In the genomic region with DNA sequence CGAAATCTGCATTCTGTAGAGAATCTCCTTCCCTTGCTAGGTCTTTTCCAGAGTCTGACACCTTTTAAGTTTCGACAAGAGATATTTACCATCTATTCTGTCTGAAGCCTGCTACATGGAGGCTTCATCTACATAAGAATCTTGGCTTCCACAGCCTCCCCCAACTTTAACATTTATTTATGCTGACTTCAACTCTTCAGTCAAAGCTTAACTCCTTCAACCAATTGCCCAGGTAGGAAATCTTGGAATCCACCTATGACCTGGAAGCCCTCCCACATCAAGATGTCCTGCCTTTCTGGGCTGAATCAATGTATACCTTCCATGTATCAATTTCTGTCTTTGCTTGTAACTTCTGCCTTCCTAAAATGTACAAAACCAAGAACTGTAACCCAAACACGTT, we compare ENCODE assay signal across 2 cellular contexts.
TF ChIP-seq lines count a peak whose summit lies in the region.

No MANE protein-coding gene starts in this region.

TF ChIP-seq in GM23338, 12 proteins besides CTCF, POLR2A, EP300 and RAD21:
- TF ChIP-seq ZNF114 (CRISPR knock-in tag; IDR thresholded peaks at IDR 0.05) = no peak
- TF ChIP-seq, protein P1, sequence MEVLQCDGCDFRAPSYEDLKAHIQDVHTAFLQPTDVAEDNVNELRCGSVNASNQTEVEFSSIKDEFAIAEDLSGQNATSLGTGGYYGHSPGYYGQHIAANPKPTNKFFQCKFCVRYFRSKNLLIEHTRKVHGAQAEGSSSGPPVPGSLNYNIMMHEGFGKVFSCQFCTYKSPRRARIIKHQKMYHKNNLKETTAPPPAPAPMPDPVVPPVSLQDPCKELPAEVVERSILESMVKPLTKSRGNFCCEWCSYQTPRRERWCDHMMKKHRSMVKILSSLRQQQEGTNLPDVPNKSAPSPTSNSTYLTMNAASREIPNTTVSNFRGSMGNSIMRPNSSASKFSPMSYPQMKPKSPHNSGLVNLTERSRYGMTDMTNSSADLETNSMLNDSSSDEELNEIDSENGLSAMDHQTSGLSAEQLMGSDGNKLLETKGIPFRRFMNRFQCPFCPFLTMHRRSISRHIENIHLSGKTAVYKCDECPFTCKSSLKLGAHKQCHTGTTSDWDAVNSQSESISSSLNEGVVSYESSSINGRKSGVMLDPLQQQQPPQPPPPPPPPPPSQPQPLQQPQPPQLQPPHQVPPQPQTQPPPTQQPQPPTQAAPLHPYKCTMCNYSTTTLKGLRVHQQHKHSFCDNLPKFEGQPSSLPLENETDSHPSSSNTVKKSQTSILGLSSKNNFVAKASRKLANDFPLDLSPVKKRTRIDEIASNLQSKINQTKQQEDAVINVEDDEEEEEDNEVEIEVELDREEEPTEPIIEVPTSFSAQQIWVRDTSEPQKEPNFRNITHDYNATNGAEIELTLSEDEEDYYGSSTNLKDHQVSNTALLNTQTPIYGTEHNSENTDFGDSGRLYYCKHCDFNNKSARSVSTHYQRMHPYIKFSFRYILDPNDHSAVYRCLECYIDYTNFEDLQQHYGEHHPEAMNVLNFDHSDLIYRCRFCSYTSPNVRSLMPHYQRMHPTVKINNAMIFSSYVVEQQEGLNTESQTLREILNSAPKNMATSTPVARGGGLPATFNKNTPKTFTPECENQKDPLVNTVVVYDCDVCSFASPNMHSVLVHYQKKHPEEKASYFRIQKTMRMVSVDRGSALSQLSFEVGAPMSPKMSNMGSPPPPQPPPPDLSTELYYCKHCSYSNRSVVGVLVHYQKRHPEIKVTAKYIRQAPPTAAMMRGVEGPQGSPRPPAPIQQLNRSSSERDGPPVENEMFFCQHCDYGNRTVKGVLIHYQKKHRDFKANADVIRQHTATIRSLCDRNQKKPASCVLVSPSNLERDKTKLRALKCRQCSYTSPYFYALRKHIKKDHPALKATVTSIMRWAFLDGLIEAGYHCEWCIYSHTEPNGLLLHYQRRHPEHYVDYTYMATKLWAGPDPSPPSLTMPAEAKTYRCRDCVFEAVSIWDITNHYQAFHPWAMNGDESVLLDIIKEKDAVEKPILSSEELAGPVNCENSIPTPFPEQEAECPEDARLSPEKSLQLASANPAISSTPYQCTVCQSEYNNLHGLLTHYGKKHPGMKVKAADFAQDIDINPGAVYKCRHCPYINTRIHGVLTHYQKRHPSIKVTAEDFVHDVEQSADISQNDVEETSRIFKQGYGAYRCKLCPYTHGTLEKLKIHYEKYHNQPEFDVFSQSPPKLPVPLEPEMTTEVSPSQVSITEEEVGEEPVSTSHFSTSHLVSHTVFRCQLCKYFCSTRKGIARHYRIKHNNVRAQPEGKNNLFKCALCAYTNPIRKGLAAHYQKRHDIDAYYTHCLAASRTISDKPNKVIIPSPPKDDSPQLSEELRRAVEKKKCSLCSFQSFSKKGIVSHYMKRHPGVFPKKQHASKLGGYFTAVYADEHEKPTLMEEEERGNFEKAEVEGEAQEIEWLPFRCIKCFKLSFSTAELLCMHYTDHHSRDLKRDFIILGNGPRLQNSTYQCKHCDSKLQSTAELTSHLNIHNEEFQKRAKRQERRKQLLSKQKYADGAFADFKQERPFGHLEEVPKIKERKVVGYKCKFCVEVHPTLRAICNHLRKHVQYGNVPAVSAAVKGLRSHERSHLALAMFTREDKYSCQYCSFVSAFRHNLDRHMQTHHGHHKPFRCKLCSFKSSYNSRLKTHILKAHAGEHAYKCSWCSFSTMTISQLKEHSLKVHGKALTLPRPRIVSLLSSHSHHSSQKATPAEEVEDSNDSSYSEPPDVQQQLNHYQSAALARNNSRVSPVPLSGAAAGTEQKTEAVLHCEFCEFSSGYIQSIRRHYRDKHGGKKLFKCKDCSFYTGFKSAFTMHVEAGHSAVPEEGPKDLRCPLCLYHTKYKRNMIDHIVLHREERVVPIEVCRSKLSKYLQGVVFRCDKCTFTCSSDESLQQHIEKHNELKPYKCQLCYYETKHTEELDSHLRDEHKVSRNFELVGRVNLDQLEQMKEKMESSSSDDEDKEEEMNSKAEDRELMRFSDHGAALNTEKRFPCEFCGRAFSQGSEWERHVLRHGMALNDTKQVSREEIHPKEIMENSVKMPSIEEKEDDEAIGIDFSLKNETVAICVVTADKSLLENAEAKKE (CRISPR knock-in tag; IDR thresholded peaks at IDR 0.05) = peak; percentile 59; the same call in 1 of the 2 replicates

TF ChIP-seq in H1, 55 proteins besides CTCF, POLR2A, EP300 and RAD21:
- TF ChIP-seq TCF12 (IDR thresholded peaks at IDR 0.05; ENCODE audit: low read depth, low read length) (no peak), KDM5A (IDR thresholded peaks at IDR 0.05; ENCODE audit: low read length) (no peak), CHD2 (IDR thresholded peaks at IDR 0.05; ENCODE audit: low read length) (no peak), POU5F1 (IDR thresholded peaks at IDR 0.05; ENCODE audit: low read depth, low read length) (no peak), GTF2F1 (IDR thresholded peaks at IDR 0.05; ENCODE audit: borderline replicate concordance, low read depth, low read length) (no peak), TAF7 (optimal IDR thresholded peaks at IDR 0.05; ENCODE audit: borderline replicate concordance, low read depth, low read length) (no peak), HDAC6 (IDR thresholded peaks at IDR 0.05; ENCODE audit: low read depth, low read length) (no peak), GABPA (IDR thresholded peaks at IDR 0.05; ENCODE audit: borderline replicate concordance, insufficient read depth, low read length) (no peak), SP2 (IDR thresholded peaks at IDR 0.05; ENCODE audit: low read length) (no peak), CHD1 (IDR thresholded peaks at IDR 0.05; ENCODE audit: low read depth, low read length) (no peak), EZH2 (IDR thresholded peaks at IDR 0.05; ENCODE audit: low read depth, low read length, severe bottlenecking) (no peak)
- TF ChIP-seq, protein P2, sequence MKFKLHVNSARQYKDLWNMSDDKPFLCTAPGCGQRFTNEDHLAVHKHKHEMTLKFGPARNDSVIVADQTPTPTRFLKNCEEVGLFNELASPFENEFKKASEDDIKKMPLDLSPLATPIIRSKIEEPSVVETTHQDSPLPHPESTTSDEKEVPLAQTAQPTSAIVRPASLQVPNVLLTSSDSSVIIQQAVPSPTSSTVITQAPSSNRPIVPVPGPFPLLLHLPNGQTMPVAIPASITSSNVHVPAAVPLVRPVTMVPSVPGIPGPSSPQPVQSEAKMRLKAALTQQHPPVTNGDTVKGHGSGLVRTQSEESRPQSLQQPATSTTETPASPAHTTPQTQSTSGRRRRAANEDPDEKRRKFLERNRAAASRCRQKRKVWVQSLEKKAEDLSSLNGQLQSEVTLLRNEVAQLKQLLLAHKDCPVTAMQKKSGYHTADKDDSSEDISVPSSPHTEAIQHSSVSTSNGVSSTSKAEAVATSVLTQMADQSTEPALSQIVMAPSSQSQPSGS (IDR thresholded peaks at IDR 0.05; ENCODE audit: low read length) = no peak
- TF ChIP-seq, protein P3, sequence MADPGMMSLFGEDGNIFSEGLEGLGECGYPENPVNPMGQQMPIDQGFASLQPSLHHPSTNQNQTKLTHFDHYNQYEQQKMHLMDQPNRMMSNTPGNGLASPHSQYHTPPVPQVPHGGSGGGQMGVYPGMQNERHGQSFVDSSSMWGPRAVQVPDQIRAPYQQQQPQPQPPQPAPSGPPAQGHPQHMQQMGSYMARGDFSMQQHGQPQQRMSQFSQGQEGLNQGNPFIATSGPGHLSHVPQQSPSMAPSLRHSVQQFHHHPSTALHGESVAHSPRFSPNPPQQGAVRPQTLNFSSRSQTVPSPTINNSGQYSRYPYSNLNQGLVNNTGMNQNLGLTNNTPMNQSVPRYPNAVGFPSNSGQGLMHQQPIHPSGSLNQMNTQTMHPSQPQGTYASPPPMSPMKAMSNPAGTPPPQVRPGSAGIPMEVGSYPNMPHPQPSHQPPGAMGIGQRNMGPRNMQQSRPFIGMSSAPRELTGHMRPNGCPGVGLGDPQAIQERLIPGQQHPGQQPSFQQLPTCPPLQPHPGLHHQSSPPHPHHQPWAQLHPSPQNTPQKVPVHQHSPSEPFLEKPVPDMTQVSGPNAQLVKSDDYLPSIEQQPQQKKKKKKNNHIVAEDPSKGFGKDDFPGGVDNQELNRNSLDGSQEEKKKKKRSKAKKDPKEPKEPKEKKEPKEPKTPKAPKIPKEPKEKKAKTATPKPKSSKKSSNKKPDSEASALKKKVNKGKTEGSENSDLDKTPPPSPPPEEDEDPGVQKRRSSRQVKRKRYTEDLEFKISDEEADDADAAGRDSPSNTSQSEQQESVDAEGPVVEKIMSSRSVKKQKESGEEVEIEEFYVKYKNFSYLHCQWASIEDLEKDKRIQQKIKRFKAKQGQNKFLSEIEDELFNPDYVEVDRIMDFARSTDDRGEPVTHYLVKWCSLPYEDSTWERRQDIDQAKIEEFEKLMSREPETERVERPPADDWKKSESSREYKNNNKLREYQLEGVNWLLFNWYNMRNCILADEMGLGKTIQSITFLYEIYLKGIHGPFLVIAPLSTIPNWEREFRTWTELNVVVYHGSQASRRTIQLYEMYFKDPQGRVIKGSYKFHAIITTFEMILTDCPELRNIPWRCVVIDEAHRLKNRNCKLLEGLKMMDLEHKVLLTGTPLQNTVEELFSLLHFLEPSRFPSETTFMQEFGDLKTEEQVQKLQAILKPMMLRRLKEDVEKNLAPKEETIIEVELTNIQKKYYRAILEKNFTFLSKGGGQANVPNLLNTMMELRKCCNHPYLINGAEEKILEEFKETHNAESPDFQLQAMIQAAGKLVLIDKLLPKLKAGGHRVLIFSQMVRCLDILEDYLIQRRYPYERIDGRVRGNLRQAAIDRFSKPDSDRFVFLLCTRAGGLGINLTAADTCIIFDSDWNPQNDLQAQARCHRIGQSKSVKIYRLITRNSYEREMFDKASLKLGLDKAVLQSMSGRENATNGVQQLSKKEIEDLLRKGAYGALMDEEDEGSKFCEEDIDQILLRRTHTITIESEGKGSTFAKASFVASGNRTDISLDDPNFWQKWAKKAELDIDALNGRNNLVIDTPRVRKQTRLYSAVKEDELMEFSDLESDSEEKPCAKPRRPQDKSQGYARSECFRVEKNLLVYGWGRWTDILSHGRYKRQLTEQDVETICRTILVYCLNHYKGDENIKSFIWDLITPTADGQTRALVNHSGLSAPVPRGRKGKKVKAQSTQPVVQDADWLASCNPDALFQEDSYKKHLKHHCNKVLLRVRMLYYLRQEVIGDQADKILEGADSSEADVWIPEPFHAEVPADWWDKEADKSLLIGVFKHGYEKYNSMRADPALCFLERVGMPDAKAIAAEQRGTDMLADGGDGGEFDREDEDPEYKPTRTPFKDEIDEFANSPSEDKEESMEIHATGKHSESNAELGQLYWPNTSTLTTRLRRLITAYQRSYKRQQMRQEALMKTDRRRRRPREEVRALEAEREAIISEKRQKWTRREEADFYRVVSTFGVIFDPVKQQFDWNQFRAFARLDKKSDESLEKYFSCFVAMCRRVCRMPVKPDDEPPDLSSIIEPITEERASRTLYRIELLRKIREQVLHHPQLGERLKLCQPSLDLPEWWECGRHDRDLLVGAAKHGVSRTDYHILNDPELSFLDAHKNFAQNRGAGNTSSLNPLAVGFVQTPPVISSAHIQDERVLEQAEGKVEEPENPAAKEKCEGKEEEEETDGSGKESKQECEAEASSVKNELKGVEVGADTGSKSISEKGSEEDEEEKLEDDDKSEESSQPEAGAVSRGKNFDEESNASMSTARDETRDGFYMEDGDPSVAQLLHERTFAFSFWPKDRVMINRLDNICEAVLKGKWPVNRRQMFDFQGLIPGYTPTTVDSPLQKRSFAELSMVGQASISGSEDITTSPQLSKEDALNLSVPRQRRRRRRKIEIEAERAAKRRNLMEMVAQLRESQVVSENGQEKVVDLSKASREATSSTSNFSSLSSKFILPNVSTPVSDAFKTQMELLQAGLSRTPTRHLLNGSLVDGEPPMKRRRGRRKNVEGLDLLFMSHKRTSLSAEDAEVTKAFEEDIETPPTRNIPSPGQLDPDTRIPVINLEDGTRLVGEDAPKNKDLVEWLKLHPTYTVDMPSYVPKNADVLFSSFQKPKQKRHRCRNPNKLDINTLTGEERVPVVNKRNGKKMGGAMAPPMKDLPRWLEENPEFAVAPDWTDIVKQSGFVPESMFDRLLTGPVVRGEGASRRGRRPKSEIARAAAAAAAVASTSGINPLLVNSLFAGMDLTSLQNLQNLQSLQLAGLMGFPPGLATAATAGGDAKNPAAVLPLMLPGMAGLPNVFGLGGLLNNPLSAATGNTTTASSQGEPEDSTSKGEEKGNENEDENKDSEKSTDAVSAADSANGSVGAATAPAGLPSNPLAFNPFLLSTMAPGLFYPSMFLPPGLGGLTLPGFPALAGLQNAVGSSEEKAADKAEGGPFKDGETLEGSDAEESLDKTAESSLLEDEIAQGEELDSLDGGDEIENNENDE (IDR thresholded peaks at IDR 0.05; ENCODE audit: insufficient replicate concordance, low read length) = no peak
